In the genomic region with DNA sequence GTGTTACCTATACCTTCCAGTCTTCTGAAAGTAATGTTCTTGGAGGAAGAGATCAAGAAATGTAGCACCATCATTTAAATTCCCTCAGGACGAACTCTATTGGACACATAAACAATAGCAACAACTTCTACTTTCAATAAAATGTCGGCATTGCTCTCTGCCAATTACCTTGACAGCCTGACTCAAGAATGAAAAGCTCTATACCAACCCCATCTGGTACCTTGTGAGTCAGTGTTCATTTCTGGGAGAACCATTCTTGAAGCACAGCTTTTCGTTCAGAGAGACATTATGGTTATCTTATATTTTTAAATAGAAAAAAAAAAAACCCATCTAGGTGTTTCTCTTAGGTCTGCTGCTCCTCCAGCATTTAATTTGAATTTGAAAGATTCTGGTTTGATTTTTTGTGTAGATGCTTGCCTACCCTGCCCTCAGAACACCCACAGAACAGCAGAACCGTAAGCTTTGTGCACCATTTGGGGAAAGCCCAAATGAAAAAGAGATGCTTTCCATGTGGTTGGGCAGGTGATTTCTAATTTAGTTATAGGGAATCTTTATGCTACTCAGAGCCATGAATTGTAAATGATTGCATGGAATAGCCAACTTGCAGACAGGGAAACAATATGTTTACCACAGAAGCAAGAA, we compare ENCODE assay signal across 9 cellular contexts.
DNase-seq lines count a peak whose midpoint lies in the region; ATAC-seq and TF ChIP-seq lines count a peak whose summit lies in the region.
"Had no signal": no experiment of that assay in that cellular context is flagged by ENCODE, and none has a peak within 500 bp of the region (broad histone marks: within the 10 kb centered on the region; RNA-seq: fewer than 3 reads in every experiment).

No MANE protein-coding gene starts in this region.

- no peaks in the 10 kb centered on the region for H3K9me3 Mint-ChIP-seq in MCF 10A (ENCODE audit: unreplicated experiment)

- ATAC-seq in upper lobe of right lung (peak; percentile 74), GM19463 (IDR thresholded peaks at IDR 0.05; ENCODE audit: unreplicated experiment) (no peak), GM21360 (IDR thresholded peaks at IDR 0.05; ENCODE audit: unreplicated experiment) (no peak)

- H3K27ac Mint-ChIP-seq in MCF 10A (ENCODE audit: low read depth, unreplicated experiment): no peak overlapping the region

- H3K4me2 ChIP-seq in OCI-LY3 (ENCODE audit: low read length): peak overlapping the region; percentile 42

- peaks cover 4% of the 10 kb centered on the region for H3K36me3 Mint-ChIP-seq in MCF 10A (ENCODE audit: insufficient read depth, unreplicated experiment)

- intact Hi-C loops in MCF 10A (cut with micrococcal nuclease): no loop called here
- intact Hi-C loops in breast epithelium (cut with DNase I; ENCODE audit: low total_unique reads): no loop called here
- intact Hi-C loops in upper lobe of right lung (cut with DNase I): no loop called here
- intact Hi-C loops in ovary (cut with DNase I): no loop called here

- TF ChIP-seq POLR2A in breast epithelium (IDR thresholded peaks at IDR 0.05) (no peak), ovary (IDR thresholded peaks at IDR 0.05) (no peak)

- H3K36me3 ChIP-seq in breast epithelium (no peaks in the 10 kb centered on the region), OCI-LY3 (replicated peaks; ENCODE audit: low read depth, low read length) (no peaks in the 10 kb centered on the region), upper lobe of right lung (no peaks in the 10 kb centered on the region), ovary (no peaks in the 10 kb centered on the region)

- peaks cover 6% of the 10 kb centered on the region for H3K4me1 Mint-ChIP-seq in MCF 10A (ENCODE audit: insufficient read depth, unreplicated experiment)

- H3K4me3 Mint-ChIP-seq in MCF 10A (ENCODE audit: unreplicated experiment): no peak overlapping the region

- H3K9me3 ChIP-seq in breast epithelium (no peaks in the 10 kb centered on the region), OCI-LY3 (ENCODE audit: insufficient read depth, low read length) (no peaks in the 10 kb centered on the region), upper lobe of right lung (no peaks in the 10 kb centered on the region), ovary (no peaks in the 10 kb centered on the region)

- no peaks in the 10 kb centered on the region for H4K20me1 ChIP-seq in OCI-LY3 (ENCODE audit: insufficient read depth, low read length)

- H3K4me1 ChIP-seq in breast epithelium: no peaks in the 10 kb centered on the region
- H3K4me1 ChIP-seq in OCI-LY3 (ENCODE audit: low read length): peaks cover 3% of the 10 kb centered on the region; the same call in 1 of the 2 replicates
- peaks cover 4% of the 10 kb centered on the region for H3K4me1 ChIP-seq in upper lobe of right lung
- no peaks in the 10 kb centered on the region for H3K4me1 ChIP-seq in ovary (ENCODE audit: insufficient read depth)

- H3K4me3 ChIP-seq in breast epithelium (no peak overlapping the region), OCI-LY3 (ENCODE audit: low read length) (no peak overlapping the region), upper lobe of right lung (no peak overlapping the region), ovary (no peak overlapping the region)

- POLR2A ChIA-PET in MCF 10A (lab: Yijun Ruan, JAX): interaction anchor here (0.7 to 1.7 kb wide), 4 partner anchors 9 to 157 kb away, joined by 3 to 7 read pairs (median 4); no protein-coding TSS in a partner anchor

- 45 to 79% (median 51%) methylated on average over 4 of the region's 4 CpGs for WGBS in ovary, 3 donors

- TF ChIP-seq CTCF in MCF 10A (IDR thresholded peaks at IDR 0.05; ENCODE audit: unreplicated experiment): no peak
- no peak for TF ChIP-seq CTCF in breast epithelium (IDR thresholded peaks at IDR 0.05)
- peak; percentile 58 for TF ChIP-seq CTCF in OCI-LY3 (IDR thresholded peaks at IDR 0.05; ENCODE audit: low read depth, low read length)
- peak; percentile 36 for TF ChIP-seq CTCF in upper lobe of right lung (IDR thresholded peaks at IDR 0.05)
- TF ChIP-seq CTCF in ovary (IDR thresholded peaks at IDR 0.05): no peak

- H3K79me2 ChIP-seq in OCI-LY3 (ENCODE audit: low read length): no peaks in the 10 kb centered on the region

- CTCF ChIA-PET in MCF 10A (lab: Yijun Ruan, JAX): interaction anchor here (0.6 to 1.6 kb wide), 6 partner anchors 15 to 149 kb away, joined by 3 to 6 read pairs (median 4); no protein-coding TSS in a partner anchor

- no peaks in the 10 kb centered on the region for H3K27me3 ChIP-seq in breast epithelium
- H3K27me3 ChIP-seq in OCI-LY3 (ENCODE audit: low read depth, low read length): peaks cover 20% of the 10 kb centered on the region; the same call in 1 of the 2 replicates
- H3K27me3 ChIP-seq in upper lobe of right lung: no peaks in the 10 kb centered on the region
- no peaks in the 10 kb centered on the region for H3K27me3 ChIP-seq in ovary

- BruUV-seq in MCF 10A (replicated peaks; lab: Mats Ljungman, UMichigan): no TSS peak

- H3K9ac ChIP-seq in OCI-LY3 (ENCODE audit: low read length): no peak overlapping the region

- DNase-seq in MCF 10A (ENCODE audit: unreplicated experiment) (peak; percentile 33), breast epithelium (ENCODE audit: low spot score in 2 of 2) (no peak), germinal center (ENCODE audit: low spot score) (peak; percentile 34), upper lobe of right lung (no peak), ovary (no peak)
- DNase-seq: NCI-H774 had no signal

- peak overlapping the region; percentile 80; the same call in 1 of the 2 replicates for H2AFZ ChIP-seq in OCI-LY3 (ENCODE audit: low read depth, low read length)

- H3K27ac ChIP-seq in breast epithelium: no peak overlapping the region
- no peak overlapping the region for H3K27ac ChIP-seq in OCI-LY3 (ENCODE audit: low read length)
- H3K27ac ChIP-seq in upper lobe of right lung: no peak overlapping the region
- H3K27ac ChIP-seq in ovary: no peak overlapping the region

- TF ChIP-seq EP300 in ovary (IDR thresholded peaks at IDR 0.05): no peak

- H3K27me3 Mint-ChIP-seq in MCF 10A (ENCODE audit: insufficient read depth, unreplicated experiment): no peaks in the 10 kb centered on the region

Comparison
In these comparisons a context has a peak if more than half of its experiments do, and no peak if none do; other contexts are left out.
1. DNase-seq: peak in MCF 10A (single experiment) and germinal center (single experiment); none in breast epithelium (0 of 2), upper lobe of right lung (single experiment) and ovary (0 of 5).
2. CTCF ChIP-seq: peak in OCI-LY3 (single experiment) and upper lobe of right lung (single experiment); none in MCF 10A (single experiment), breast epithelium (0 of 3) and ovary (0 of 3).